16 cellular contexts compared by ENCODE assay signal in the genomic region with DNA sequence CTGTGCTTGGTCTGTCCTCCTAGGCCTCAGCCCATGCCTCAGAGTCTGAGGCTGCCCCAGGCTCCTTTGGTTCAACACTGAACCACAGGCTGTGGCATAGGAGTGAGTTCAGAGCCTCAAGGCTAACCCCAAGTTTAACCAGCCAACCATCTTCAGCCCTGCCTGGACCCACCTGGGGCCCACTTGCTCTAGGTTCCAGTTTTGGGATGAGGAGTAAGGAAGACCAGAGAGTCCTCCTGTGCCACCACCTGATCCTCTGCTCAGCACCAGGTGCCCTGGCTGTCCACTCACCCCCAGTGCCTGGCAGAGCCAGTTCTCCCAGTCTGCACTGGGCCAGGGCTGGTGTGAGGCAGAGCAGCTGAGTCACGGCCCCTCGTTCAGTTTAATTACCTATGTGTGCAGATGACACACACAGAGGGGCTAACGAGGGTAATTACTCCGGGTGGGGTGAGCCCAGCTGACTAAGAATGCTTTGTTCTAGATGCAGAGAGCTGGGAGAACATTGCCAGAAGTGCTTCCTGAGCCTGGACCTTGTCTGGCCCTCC. TPM values are rescaled to one million over a fixed set of nuclear protein-coding genes. Genes with fewer than 3 reads are reported as not detected.
A peak's percentile ranks its signal among the peaks of the same experiment; 100 is the strongest.
DNase-seq lines count a peak whose midpoint lies in the region; ATAC-seq and TF ChIP-seq lines count a peak whose summit lies in the region.
"Had no signal": no experiment of that assay in that cellular context is flagged by ENCODE, and none has a peak within 500 bp of the region (broad histone marks: within the 10 kb centered on the region; RNA-seq: fewer than 3 reads in every experiment).

No MANE protein-coding gene starts in this region.

- H3K36me3 ChIP-seq in spleen: no peaks in the 10 kb centered on the region
- H3K36me3 ChIP-seq: ovary had no signal

- TF ChIP-seq POLR2A in spleen (IDR thresholded peaks at IDR 0.05): no peak
- TF ChIP-seq POLR2A in GM18505 (IDR thresholded peaks at IDR 0.05; ENCODE audit: borderline replicate concordance, extremely low read depth, insufficient read depth, insufficient read length): no peak

- no peak overlapping the region for H3K4me3 ChIP-seq in spleen
- H3K4me3 ChIP-seq: ovary had no signal

- peaks cover 53% of the 10 kb centered on the region for H3K4me1 Mint-ChIP-seq in activated T-cell treated with anti-CD3 and anti-CD28 coated beads, Interleukin-2, amount 50 U/mL, for 72 hours (ENCODE audit: low read depth)

- no peak overlapping the region for H3K4me3 Mint-ChIP-seq in activated T-cell treated with anti-CD3 and anti-CD28 coated beads, Interleukin-2, amount 50 U/mL, for 72 hours
- H3K4me3 Mint-ChIP-seq: activated naive CD4-positive, alpha-beta T cell treated with anti-CD3 and anti-CD28 coated beads for 36 hours had no signal

- H3K27me3 Mint-ChIP-seq in activated T-cell treated with anti-CD3 and anti-CD28 coated beads, Interleukin-2, amount 50 U/mL, for 72 hours (ENCODE audit: low read depth): no peaks in the 10 kb centered on the region

- 80 to 96% (median 90%) methylated on average over 4 of the region's 4 CpGs for WGBS in spleen, 5 donors

- peak; percentile 19 to 32 for ATAC-seq in activated T-cell treated with anti-CD3 and anti-CD28 coated beads, Interleukin-2, amount 50 U/mL, for 72 hours (replicated peaks in 1 of 2)
- no peak for ATAC-seq in GM18505 (IDR thresholded peaks at IDR 0.05; ENCODE audit: unreplicated experiment)

- H3K27ac ChIP-seq in spleen: no peak overlapping the region
- H3K27ac ChIP-seq: ovary had no signal

- H3K9me3 Mint-ChIP-seq in activated T-cell treated with anti-CD3 and anti-CD28 coated beads, Interleukin-2, amount 50 U/mL, for 72 hours: peaks cover 0 to 3% of the 10 kb centered on the region in 2 donors

- H3K4me1 ChIP-seq in spleen: peaks cover 0 to 16% (median 10%) of the 10 kb centered on the region in 6 donors

- no peak for TF ChIP-seq CTCF in spleen (IDR thresholded peaks at IDR 0.05 in 8 of 11, conservative IDR thresholded peaks at IDR 0.05 in 3 of 11)

- H3K9me3 ChIP-seq in spleen: peaks cover 0 to 5% (median 0%) of the 10 kb centered on the region in 8 donors
- H3K9me3 ChIP-seq: ovary had no signal

- no peaks in the 10 kb centered on the region for H3K27me3 ChIP-seq in spleen (replicated peaks in 1 of 7)
- H3K27me3 ChIP-seq: ovary had no signal

- peaks cover 0 to 2% of the 10 kb centered on the region in 2 donors for H3K36me3 Mint-ChIP-seq in activated T-cell treated with anti-CD3 and anti-CD28 coated beads, Interleukin-2, amount 50 U/mL, for 72 hours (ENCODE audit: insufficient read depth in 2 of 2)

- no peak overlapping the region for H3K27ac Mint-ChIP-seq in activated T-cell treated with anti-CD3 and anti-CD28 coated beads, Interleukin-2, amount 50 U/mL, for 72 hours
- H3K27ac Mint-ChIP-seq: activated naive CD4-positive, alpha-beta T cell treated with anti-CD3 and anti-CD28 coated beads for 36 hours had no signal

- no peak for DNase-seq in activated T-cell treated with anti-CD3 and anti-CD28 coated beads, Interleukin-2, amount 50 U/mL, for 72 hours
- no peak for DNase-seq in activated T-cell treated with anti-CD3 and anti-CD28 coated beads, Interleukin-2, amount 50 U/mL, for 1 hour
- peak; percentile 80 for DNase-seq in NCI-H774 (lab: John Stamatoyannopoulos, UW)
- peak; percentile 7 for DNase-seq in glomerular visceral epithelial cell (ENCODE audit: extremely low spot score)
- peak; percentile 46 for DNase-seq in spleen
- no peak for DNase-seq in T-helper 2 cell
- no peak for DNase-seq in NK-92 (lab: John Stamatoyannopoulos, UW; ENCODE audit: unreplicated experiment)
- DNase-seq: activated naive CD4-positive, alpha-beta T cell treated with anti-CD3 and anti-CD28 coated beads for 36 hours; effector CD4-positive, alpha-beta T cell; midbrain; NCI-H446 treated with DMSO at 0.1 percent for 48 hours; ovary; Right ventricle myocardium superior; T-helper 9 cell had no signal

- intact Hi-C loops in spleen (cut with DNase I; ENCODE audit: low total_unique reads): loop anchor here (5.0 kb wide), 1 partner anchor 99 kb away; no protein-coding TSS in a partner anchor

RNA-seq across cellular contexts. Expression of a gene that starts 12.0 kb away (rescaled TPM):
- total RNA-seq in activated T-cell treated with anti-CD3 and anti-CD28 coated beads, Interleukin-2, amount 50 U/mL, for 72 hours: 1 to 10 TPM; 3.0 to 3.2 TPM
- 1 to 10 TPM in 6 of 7 donors, under 1 TPM in 1; 0.95 to 2.2 (median 1.7) TPM for total RNA-seq in spleen
- polyA plus RNA-seq in spleen: 1 to 10 TPM; 1.3 to 1.9 (median 1.5) TPM
- total RNA-seq: fibroblast of villous mesenchyme, Right ventricle myocardium superior had no signal

RNA-seq across cellular contexts. Expression of a gene that starts 45.0 kb away (rescaled TPM):
- total RNA-seq in activated T-cell treated with anti-CD3 and anti-CD28 coated beads, Interleukin-2, amount 50 U/mL, for 72 hours: 100 to 1,000 TPM in 1 of 2 donors, 10 to 100 TPM in 1; 79.6 to 123 TPM
- 100 to 1,000 TPM; 114 to 239 (median 171) TPM for total RNA-seq in spleen
- 10 to 100 TPM; 32.9 to 39.4 (median 38.3) TPM for polyA plus RNA-seq in spleen
- total RNA-seq: fibroblast of villous mesenchyme had no signal

Comparison
In these comparisons a context has a peak if more than half of its experiments do, and no peak if none do; other contexts are left out.
1. DNase-seq: peak in NCI-H774 (single experiment), glomerular visceral epithelial cell (single experiment) and spleen (single experiment); none in activated T-cell treated with anti-CD3 and anti-CD28 coated beads, Interleukin-2, amount 50 U/mL, for 72 hours (0 of 2), activated T-cell treated with anti-CD3 and anti-CD28 coated beads, Interleukin-2, amount 50 U/mL, for 1 hour (single experiment), T-helper 2 cell (0 of 5) and NK-92 (single experiment).